In genomic region chr10:314381-314780, GRCh38 we compare ENCODE assay signal across 26 cellular contexts.
DNase-seq lines count a peak whose midpoint lies in the region; ATAC-seq and TF ChIP-seq lines count a peak whose summit lies in the region.
"Had no signal": no experiment of that assay in that cellular context is flagged by ENCODE, and none has a peak within 500 bp of the region (broad histone marks: within the 10 kb centered on the region; RNA-seq: fewer than 3 reads in every experiment).

No MANE protein-coding gene starts in this region.

- no peak overlapping the region for H3K27ac ChIP-seq in left ventricle myocardium inferior (replicated peaks)
- H3K27ac ChIP-seq: ascending aorta, gastroesophageal sphincter, neural progenitor cell, prostate gland, upper lobe of left lung, VCaP had no signal

- H3K4me1 Mint-ChIP-seq in activated naive CD4-positive, alpha-beta T cell treated with anti-CD3 and anti-CD28 coated beads, Interleukin-2, amount 50 U/mL, for 24 hours = peaks cover 20% of the 10 kb centered on the region
- H3K4me1 Mint-ChIP-seq in activated naive CD4-positive, alpha-beta T cell treated with anti-CD3 and anti-CD28 coated beads, Interleukin-2, amount 10 ng/mL, durations not matched to agents 7 days and 5 days = peaks cover 13% of the 10 kb centered on the region
- H3K4me1 Mint-ChIP-seq in WTC11 = no peaks in the 10 kb centered on the region

- peaks cover 1% of the 10 kb centered on the region for H3K27me3 Mint-ChIP-seq in activated naive CD4-positive, alpha-beta T cell treated with anti-CD3 and anti-CD28 coated beads, Interleukin-2, amount 50 U/mL, for 24 hours
- peaks cover 4% of the 10 kb centered on the region for H3K27me3 Mint-ChIP-seq in activated naive CD4-positive, alpha-beta T cell treated with anti-CD3 and anti-CD28 coated beads, Interleukin-2, amount 10 ng/mL, durations not matched to agents 7 days and 5 days
- no peaks in the 10 kb centered on the region for H3K27me3 Mint-ChIP-seq in WTC11 (ENCODE audit: low read depth)

- H3K4me3 Mint-ChIP-seq in activated naive CD4-positive, alpha-beta T cell treated with anti-CD3 and anti-CD28 coated beads, Interleukin-2, amount 50 U/mL, for 24 hours = no peak overlapping the region
- H3K4me3 Mint-ChIP-seq in activated naive CD4-positive, alpha-beta T cell treated with anti-CD3 and anti-CD28 coated beads, Interleukin-2, amount 10 ng/mL, durations not matched to agents 7 days and 5 days = no peak overlapping the region
- H3K4me3 Mint-ChIP-seq in WTC11 = no peak overlapping the region
- H3K4me3 Mint-ChIP-seq: neural progenitor cell had no signal

- no peaks in the 10 kb centered on the region for H3K9me3 ChIP-seq in mucosa of descending colon
- H3K9me3 ChIP-seq in left ventricle myocardium inferior (replicated peaks) = no peaks in the 10 kb centered on the region
- H3K9me3 ChIP-seq: ascending aorta, gastroesophageal sphincter, prostate gland, upper lobe of left lung had no signal

- H3K4me1 ChIP-seq in mucosa of descending colon (ENCODE audit: low read depth) (peaks cover 5% of the 10 kb centered on the region), left ventricle myocardium inferior (peaks cover 3% of the 10 kb centered on the region)
- H3K4me1 ChIP-seq: ascending aorta, neural progenitor cell, prostate gland had no signal

- intact Hi-C loops in mucosa of descending colon (cut with DNase I, micrococcal nuclease) (no loop called here), left ventricle myocardium inferior (cut with micrococcal nuclease) (no loop called here)

- H3K27me3 ChIP-seq in left ventricle myocardium inferior (ENCODE audit: low read depth) = no peaks in the 10 kb centered on the region
- H3K27me3 ChIP-seq: ascending aorta, gastroesophageal sphincter, neural progenitor cell, upper lobe of left lung had no signal

- POLR2A ChIA-PET in WTC11 (lab: Charles Lee) = no interaction called here

- peaks cover 3% of the 10 kb centered on the region for H3K36me3 Mint-ChIP-seq in activated naive CD4-positive, alpha-beta T cell treated with anti-CD3 and anti-CD28 coated beads, Interleukin-2, amount 50 U/mL, for 24 hours
- no peaks in the 10 kb centered on the region for H3K36me3 Mint-ChIP-seq in activated naive CD4-positive, alpha-beta T cell treated with anti-CD3 and anti-CD28 coated beads, Interleukin-2, amount 10 ng/mL, durations not matched to agents 7 days and 5 days
- no peaks in the 10 kb centered on the region; the same call in 1 of the 2 replicates for H3K36me3 Mint-ChIP-seq in WTC11

- TF ChIP-seq CTCF in WTC11 (IDR thresholded peaks at IDR 0.05) (no peak), mucosa of descending colon (IDR thresholded peaks at IDR 0.05) (no peak), left ventricle myocardium inferior (IDR thresholded peaks at IDR 0.05; ENCODE audit: borderline replicate concordance) (no peak)

- H3K9me3 Mint-ChIP-seq in activated naive CD4-positive, alpha-beta T cell treated with anti-CD3 and anti-CD28 coated beads, Interleukin-2, amount 50 U/mL, for 24 hours = no peaks in the 10 kb centered on the region
- no peaks in the 10 kb centered on the region for H3K9me3 Mint-ChIP-seq in activated naive CD4-positive, alpha-beta T cell treated with anti-CD3 and anti-CD28 coated beads, Interleukin-2, amount 10 ng/mL, durations not matched to agents 7 days and 5 days
- no peaks in the 10 kb centered on the region for H3K9me3 Mint-ChIP-seq in WTC11
- H3K9me3 Mint-ChIP-seq: neural progenitor cell had no signal

- H3K4me3 ChIP-seq in mucosa of descending colon = no peak overlapping the region
- H3K4me3 ChIP-seq in left ventricle myocardium inferior = no peak overlapping the region
- H3K4me3 ChIP-seq: ascending aorta, gastroesophageal sphincter, neural progenitor cell, prostate gland, upper lobe of left lung had no signal

- peak overlapping the region; percentile 33 for H3K27ac Mint-ChIP-seq in activated naive CD4-positive, alpha-beta T cell treated with anti-CD3 and anti-CD28 coated beads, Interleukin-2, amount 50 U/mL, for 24 hours
- no peak overlapping the region for H3K27ac Mint-ChIP-seq in activated naive CD4-positive, alpha-beta T cell treated with anti-CD3 and anti-CD28 coated beads, Interleukin-2, amount 10 ng/mL, durations not matched to agents 7 days and 5 days
- peak overlapping the region; percentile 5; the same call in 1 of the 2 replicates for H3K27ac Mint-ChIP-seq in WTC11
- H3K27ac Mint-ChIP-seq: neural progenitor cell had no signal

- CTCF ChIA-PET in activated naive CD4-positive, alpha-beta T cell treated with anti-CD3 and anti-CD28 coated beads, Interleukin-2, amount 10 ng/mL, durations not matched to agents 7 days and 5 days (lab: Charles Lee) = no interaction called here
- CTCF ChIA-PET in WTC11 (lab: Charles Lee) = interaction anchor here (0.8 kb wide), 1 partner anchor 84 kb away, joined by 3 read pairs; no protein-coding TSS in a partner anchor

- ATAC-seq in WTC11 (no peak), mucosa of descending colon (peak; percentile 26), HG03045 (IDR thresholded peaks at IDR 0.05; ENCODE audit: unreplicated experiment) (no peak)
- ATAC-seq: esophagus mucosa, gastroesophageal sphincter had no signal

- H3K36me3 ChIP-seq in mucosa of descending colon (ENCODE audit: low read depth) (no peaks in the 10 kb centered on the region), left ventricle myocardium inferior (peaks cover 20% of the 10 kb centered on the region)
- H3K36me3 ChIP-seq: neural progenitor cell had no signal

- DNase-seq in activated naive CD4-positive, alpha-beta T cell treated with anti-CD3 and anti-CD28 coated beads, Interleukin-2, amount 10 ng/mL, durations not matched to agents 7 days and 5 days = no peak
- no peak for DNase-seq in WTC11 (ENCODE audit: low spot score)
- DNase-seq in mucosa of descending colon = no peak
- no peak for DNase-seq in DMS79 treated with DMSO at 0.1 percent for 48 hours (lab: John Stamatoyannopoulos, UW)
- DNase-seq in left ventricle myocardium inferior = no peak
- DNase-seq in NCI-H748 (lab: John Stamatoyannopoulos, UW; ENCODE audit: unreplicated experiment) = no peak
- DNase-seq: activated CD4-positive, alpha-beta T cell treated with anti-CD3 and anti-CD28 coated beads, Interleukin-2, amount 50 U/mL, for 48 hours; activated naive CD4-positive, alpha-beta T cell treated with Interleukin-2 at 50 U/mL for 16 hours; C1 segment of cervical spinal cord; DMS153; effector CD4-positive, alpha-beta T cell; KBM-7; NCI-H187; NCI-H748 treated with DMSO at 0.1 percent for 48 hours; SHP77 treated with DMSO at 0.1 percent for 48 hours; small intestine; stimulated activated CD4-positive, alpha-beta T cell treated with anti-CD3 and anti-CD28 coated beads, Interleukin-4, amount 100 ng/mL, for 1 hour; upper lobe of left lung had no signal

TF ChIP-seq in WTC11, 78 proteins besides CTCF, POLR2A, EP300 and RAD21:
- no peak for TF ChIP-seq NFYB (CRISPR knock-in tag; conservative IDR thresholded peaks at IDR 0.05; ENCODE audit: low read depth)
- TF ChIP-seq OVOL2 (CRISPR knock-in tag; IDR thresholded peaks at IDR 0.05; ENCODE audit: borderline replicate concordance) = no peak
- no peak for TF ChIP-seq SP1 (CRISPR knock-in tag; conservative IDR thresholded peaks at IDR 0.05)
- TF ChIP-seq HMGXB4 (CRISPR knock-in tag; IDR thresholded peaks at IDR 0.05) = no peak
- TF ChIP-seq GRHL2 (CRISPR knock-in tag; IDR thresholded peaks at IDR 0.05; ENCODE audit: insufficient replicate concordance, severe bottlenecking) = no peak
- TF ChIP-seq ATF1 (CRISPR knock-in tag; IDR thresholded peaks at IDR 0.05) = no peak
- no peak for TF ChIP-seq NR2C2 (CRISPR knock-in tag; IDR thresholded peaks at IDR 0.05)
